In the genomic region with DNA sequence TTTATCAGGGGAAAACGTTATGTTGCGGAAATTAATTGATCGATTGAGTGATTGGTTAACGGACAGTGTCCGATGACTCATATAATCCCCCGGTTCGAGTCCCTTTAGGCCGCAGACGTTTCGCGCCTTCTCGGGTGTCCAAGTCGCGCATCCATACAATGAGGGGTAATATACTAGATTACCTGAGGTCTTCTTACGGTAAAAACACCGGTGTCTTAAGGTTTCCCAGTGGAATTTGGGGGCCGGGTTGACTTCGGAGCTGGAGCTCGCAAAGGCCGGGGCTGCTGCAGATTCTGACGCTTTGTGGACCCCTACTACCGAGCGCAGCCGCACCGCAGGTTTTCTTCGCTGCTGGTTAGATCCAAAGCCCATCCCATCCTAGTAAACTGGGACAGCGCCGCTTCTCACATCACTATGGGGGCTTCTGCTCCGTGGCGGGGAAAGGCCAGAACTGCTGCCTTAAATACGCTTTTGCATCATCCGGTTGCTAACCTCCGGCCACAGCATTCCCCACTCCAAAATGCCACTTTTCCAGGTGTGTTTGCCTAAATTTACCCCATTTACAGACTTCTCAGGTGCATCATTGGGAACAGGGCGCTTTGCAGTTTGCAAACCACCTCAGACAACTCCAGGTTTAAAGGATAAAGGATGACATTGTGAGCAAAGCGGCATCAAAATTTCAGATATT, we compare ENCODE assay signal across 8 cellular contexts. TPM values are rescaled to one million over a fixed set of nuclear protein-coding genes. Genes with fewer than 3 reads are reported as not detected.
DNase-seq lines count a peak whose midpoint lies in the region; ATAC-seq, FAIRE-seq and TF ChIP-seq lines count a peak whose summit lies in the region.

No MANE protein-coding gene starts in this region.

- H3K79me2 ChIP-seq in H1 (ENCODE audit: control insufficient read depth in 1 of 2, insufficient read depth in 2 of 2, low read length in 2 of 2): peaks cover 23 to 39% of the 10 kb centered on the region in 2 experiments

- ATAC-seq in GM18511 (IDR thresholded peaks at IDR 0.05; ENCODE audit: unreplicated experiment) (peak; percentile 4), GM21825 (IDR thresholded peaks at IDR 0.05; ENCODE audit: unreplicated experiment) (no peak)

- peak overlapping the region; percentile 61 to 94 for H3K4me2 ChIP-seq in H1 (ENCODE audit: insufficient read depth in 1 of 2, low read depth in 2 of 2, low read length in 2 of 2)

- H3K79me1 ChIP-seq in H1 (ENCODE audit: low read depth, low read length): no peaks in the 10 kb centered on the region

- CTCF ChIA-PET in H1 (lab: Charles Lee; ENCODE audit: partially characterized antibody): interaction anchor here (0.8 kb wide), 1 partner anchor 12 kb away, joined by 3 read pairs; no protein-coding TSS in a partner anchor

- FAIRE-seq in H1 (lab: Jason Lieb, UNC): no peak

- H2BK120ac ChIP-seq in H1 (replicated peaks; ENCODE audit: low read depth, low read length): peak overlapping the region; percentile 37

- intact Hi-C loops in vagina (cut with DNase I): no loop called here

- peak overlapping the region; percentile 68; the same call in 1 of the 2 replicates for H3K18ac ChIP-seq in H1 (ENCODE audit: extremely low read depth, low read length)

- no peak for TF ChIP-seq EP300 in H1 (IDR thresholded peaks at IDR 0.05; ENCODE audit: borderline replicate concordance in 1 of 2, low read depth in 2 of 2, low read length in 2 of 2)

- H2BK20ac ChIP-seq in H1 (ENCODE audit: low read length): no peak overlapping the region

- DNase-seq in AG08396 (ENCODE audit: low spot score) (peak; percentile 13), NCI-H1417 treated with DMSO at 0.1 percent for 48 hours (lab: John Stamatoyannopoulos, UW) (peak; percentile 25), H1 (ENCODE audit: low read depth in 1 of 2, low spot score in 2 of 2) (peak in 1 of 2 experiments; percentile 76), vagina (ENCODE audit: extremely low spot score in 2 of 2) (no peak)

- no peak overlapping the region for H2BK12ac ChIP-seq in H1 (ENCODE audit: low read depth, low read length)

- TF ChIP-seq POLR2A in H1 (IDR thresholded peaks at IDR 0.05; ENCODE audit: control extremely low read depth in 1 of 2, low read depth in 2 of 2, low read length in 2 of 2) (0 out of 3 replicates have a peak, but pooled peaks of 1 of the 2 experiments have one; percentile 31), vagina (IDR thresholded peaks at IDR 0.05) (no peak)

- H4K5ac ChIP-seq in H1 (ENCODE audit: insufficient read length, low read depth, low read length): peak overlapping the region; percentile 41

- POLR2A ChIA-PET in H1 (lab: Charles Lee; ENCODE audit: partially characterized antibody): interaction anchor here (0.5 to 8.5 kb wide), 7 partner anchors 8 to 100 kb away, joined by 3 to 88 read pairs (median 3); no protein-coding TSS in a partner anchor

- no peak for TF ChIP-seq RAD21 in H1 (IDR thresholded peaks at IDR 0.05 in 1 of 2, conservative IDR thresholded peaks at IDR 0.05 in 1 of 2; ENCODE audit: low read depth in 2 of 2, low read length in 2 of 2)

- H3K9me3 ChIP-seq in H1 (ENCODE audit: insufficient read depth in 2 of 2, low read depth in 1 of 2, low read length in 1 of 2) (no peaks in the 10 kb centered on the region), mucosa of stomach (ENCODE audit: control insufficient read depth, low read length) (no peaks in the 10 kb centered on the region), vagina (no peaks in the 10 kb centered on the region)

- H3K9ac ChIP-seq in H1 (replicated peaks in 1 of 4; ENCODE audit: extremely low read depth in 1 of 4, low read depth in 3 of 4, low read length in 3 of 4) (peak overlapping the region in 3 of 4 experiments; percentile 65 to 87 (median 67); a peak in 6 of 7 replicates), mucosa of stomach (ENCODE audit: low read length) (peak overlapping the region; percentile 55)

- H3K23me2 ChIP-seq in H1 (ENCODE audit: low read depth, low read length): peaks cover 14% of the 10 kb centered on the region

- H3K4me3 ChIP-seq in H1 (ENCODE audit: extremely low read depth in 1 of 4, insufficient read depth in 2 of 4, low read depth in 3 of 4, low read length in 4 of 4) (peak overlapping the region; percentile 61 to 87 (median 80)), mucosa of stomach (ENCODE audit: low read length) (peak overlapping the region; percentile 75), vagina (peak overlapping the region; percentile 81 to 84)

- H3K14ac ChIP-seq in H1 (ENCODE audit: insufficient read length): no peak overlapping the region

- H3K27me3 ChIP-seq in H1 (replicated peaks in 1 of 4; ENCODE audit: control insufficient read depth in 3 of 4, extremely low read depth in 1 of 4, insufficient read depth in 3 of 4, low read length in 3 of 4) (no peaks in the 10 kb centered on the region), mucosa of stomach (ENCODE audit: control insufficient read depth, insufficient read depth, low read length) (no peaks in the 10 kb centered on the region), vagina (no peaks in the 10 kb centered on the region)

- peak overlapping the region; percentile 49 for H3K4ac ChIP-seq in H1 (replicated peaks; ENCODE audit: insufficient read length, low read depth, low read length)

- peaks cover 0 to 7% of the 10 kb centered on the region in 2 experiments for H4K20me1 ChIP-seq in H1 (replicated peaks in 1 of 2; ENCODE audit: control insufficient read depth in 1 of 2, insufficient read depth in 2 of 2, low read length in 2 of 2)

- WGBS in H1 (ENCODE audit: extremely low coverage in 1 of 2, insufficient coverage in 1 of 2, insufficient read length in 1 of 2, insufficient replicate concordance in 2 of 2, low coverage in 1 of 2, low lambda C conversion rate in 2 of 2, missing lambda C conversion rate in 1 of 2), 2 experiments: 4% methylated on average over 35 of the region's 35 CpGs; no CpG with 5 or more reads in 1 of the 2 experiments

- peak overlapping the region; percentile 55; the same call in 1 of the 2 replicates for H2AFZ ChIP-seq in H1 (ENCODE audit: low read length)

- H2AK5ac ChIP-seq in H1 (ENCODE audit: low read depth, low read length): no peak overlapping the region

- peak overlapping the region; percentile 79; the same call in 1 of the 2 replicates for H4K8ac ChIP-seq in H1 (ENCODE audit: extremely low read depth, insufficient read depth, low read length)

- no peak for TF ChIP-seq CTCF in VCaP (conservative IDR thresholded peaks at IDR 0.05)
- no peak for TF ChIP-seq CTCF in H1 (IDR thresholded peaks at IDR 0.05; ENCODE audit: control extremely low read depth in 1 of 3, insufficient read depth in 1 of 3, low read depth in 1 of 3, low read length in 3 of 3)
- peak in 1 of 3 experiments; percentile 39 for TF ChIP-seq CTCF in vagina (IDR thresholded peaks at IDR 0.05)

- peak overlapping the region; percentile 93 for H3K27ac ChIP-seq in VCaP
- peak overlapping the region; percentile 73 for H3K27ac ChIP-seq in H1 (ENCODE audit: low read depth, low read length)
- peak overlapping the region; percentile 87 for H3K27ac ChIP-seq in vagina

- peak overlapping the region; percentile 3 for H3K56ac ChIP-seq in H1 (replicated peaks; ENCODE audit: insufficient read length, low read depth, low read length)

- peak overlapping the region; percentile 68; the same call in 1 of the 2 replicates for H2BK5ac ChIP-seq in H1 (ENCODE audit: low read depth, low read length)

- peaks cover 12 to 23% (median 13%) of the 10 kb centered on the region in 4 experiments; a peak in 6 of 7 replicates for H3K4me1 ChIP-seq in H1 (replicated peaks in 1 of 4; ENCODE audit: control insufficient read depth in 3 of 4, insufficient read depth in 4 of 4, low read length in 3 of 4)
- peaks cover 17% of the 10 kb centered on the region for H3K4me1 ChIP-seq in mucosa of stomach (ENCODE audit: control insufficient read depth, insufficient read depth, low read length)
- H3K4me1 ChIP-seq in vagina: peaks cover 35% of the 10 kb centered on the region

- no peak overlapping the region for H4K91ac ChIP-seq in H1 (replicated peaks; ENCODE audit: insufficient read length, low read length)

- H2BK15ac ChIP-seq in H1 (ENCODE audit: low read length): 0 out of 2 replicates have a peak overlapping the region, but pooled peaks have one; percentile 33

- H3K36me3 ChIP-seq in H1 (ENCODE audit: control insufficient read depth in 2 of 4, insufficient read depth in 4 of 4, low read length in 3 of 4) (peaks cover 0 to 4% (median 1%) of the 10 kb centered on the region in 4 experiments; a peak in 2 of 8 replicates), mucosa of stomach (ENCODE audit: control insufficient read depth, insufficient read depth, low read length) (no peaks in the 10 kb centered on the region), vagina (no peaks in the 10 kb centered on the region)

- H3K23ac ChIP-seq in H1 (ENCODE audit: insufficient read length): no peak overlapping the region

TF ChIP-seq in H1, 55 proteins besides CTCF, POLR2A, EP300 and RAD21 (continues in another document):
- TF ChIP-seq HDAC2 (IDR thresholded peaks at IDR 0.05; ENCODE audit: borderline replicate concordance in 1 of 2, low read depth in 2 of 2, low read length in 2 of 2) (0 out of 4 replicates have a peak, but pooled peaks of 1 of the 2 experiments have one; percentile 19), KDM1A (IDR thresholded peaks at IDR 0.05; ENCODE audit: borderline replicate concordance, low read length) (no peak), POLR2AphosphoS5 (IDR thresholded peaks at IDR 0.05; ENCODE audit: low read depth, low read length) (no peak), YY1 (IDR thresholded peaks at IDR 0.05; ENCODE audit: low read depth, low read length) (0 out of 2 replicates have a peak, but pooled peaks have one; percentile 3), RBBP5 (IDR thresholded peaks at IDR 0.05; ENCODE audit: borderline replicate concordance, low read depth, low read length) (peak; percentile 94), JUND (IDR thresholded peaks at IDR 0.05; ENCODE audit: low read length) (peak; percentile 81), TAF1 (IDR thresholded peaks at IDR 0.05; ENCODE audit: low read depth, low read length) (peak; percentile 49; the same call in 1 of the 2 replicates)

RNA-seq across cellular contexts. Expression of gene SACM1L, which starts 0.9 kb away (rescaled TPM):
- 59.7 and 61.0 TPM in 2 replicates for total RNA-seq in H1 (2021; fragmentation: NEBNext Ultra II Directional; extraction: Animal tissue kit (Norgen Biotek cat#: 25700))
- polyA plus RNA-seq in H1 (2011; rRNA removed): 12.6 and 20.1 TPM in 2 replicates
- polyA plus RNA-seq in H1 (2011; cell fraction: cytosol; rRNA removed): 26.3 TPM
- polyA plus RNA-seq in H1 (2011; cell fraction: nucleus; rRNA removed): 19.6 TPM
- 32.3 to 54.1 TPM (median 35.9 TPM) in 4 replicates for polyA plus RNA-seq in H1 (2012, experiment 1 of 2)
- 2.9 TPM for polyA plus RNA-seq in H1 (2012, experiment 2 of 2)
- 35.0 TPM for polyA plus RNA-seq in H1 (2013, experiment 1 of 2)
- 32.1 TPM for polyA plus RNA-seq in H1 (2013, experiment 2 of 2)
- 37.4 and 48.7 TPM in 2 replicates for polyA minus RNA-seq in H1 (2011; rRNA and poly(A)+ RNA removed)
- polyA minus RNA-seq in H1 (2011; cell fraction: cytosol; rRNA and poly(A)+ RNA removed): 49.0 TPM
- polyA minus RNA-seq in H1 (2011; cell fraction: nucleus; rRNA and poly(A)+ RNA removed): 59.5 TPM
- 32.7 TPM for total RNA-seq in vagina

Comparison
In these comparisons a context has a peak if more than half of its experiments do, and no peak if none do; other contexts are left out.
1. DNase-seq: peak in AG08396 (single experiment) and NCI-H1417 treated with DMSO at 0.1 percent for 48 hours (single experiment); none in vagina (0 of 2).
2. Peak in every context shown above with its lines, with median percentiles within 50 percentile points of each other: H3K27ac ChIP-seq and H3K4me3 ChIP-seq.